Comparison of ENCODE assay signal across 1 cellular context in genomic region chr16:11232302-11232851, GRCh38.
TF ChIP-seq lines count a peak whose summit lies in the region.

No MANE protein-coding gene starts in this region.

TF ChIP-seq in H1, 55 proteins besides CTCF, POLR2A, EP300 and RAD21:
- TF ChIP-seq SIX5 (IDR thresholded peaks at IDR 0.05; ENCODE audit: low read depth, low read length) (no peak), ATF3 (IDR thresholded peaks at IDR 0.05; ENCODE audit: insufficient read depth, low read depth, low read length) (no peak), KDM4A (IDR thresholded peaks at IDR 0.05; ENCODE audit: low read depth, low read length, severe bottlenecking) (no peak), POLR2AphosphoS5 (IDR thresholded peaks at IDR 0.05; ENCODE audit: low read depth, low read length) (no peak), ASH2L (IDR thresholded peaks at IDR 0.05; ENCODE audit: low read length) (no peak), CEBPB (IDR thresholded peaks at IDR 0.05; ENCODE audit: low read depth, low read length) (no peak), BACH1 (IDR thresholded peaks at IDR 0.05; ENCODE audit: low read length) (no peak), TAF7 (optimal IDR thresholded peaks at IDR 0.05; ENCODE audit: borderline replicate concordance, low read depth, low read length) (no peak), CREB1 (IDR thresholded peaks at IDR 0.05) (no peak), HDAC2 (IDR thresholded peaks at IDR 0.05; ENCODE audit: borderline replicate concordance in 1 of 2, low read depth in 2 of 2, low read length in 2 of 2) (no peak), SIN3A (conservative IDR thresholded peaks at IDR 0.05 in 1 of 2, IDR thresholded peaks at IDR 0.05 in 1 of 2; ENCODE audit: low read depth in 1 of 2, low read length in 2 of 2) (no peak), PHF8 (conservative IDR thresholded peaks at IDR 0.05; ENCODE audit: low read depth, low read length) (no peak), TCF12 (IDR thresholded peaks at IDR 0.05; ENCODE audit: low read depth, low read length) (no peak), POU5F1 (IDR thresholded peaks at IDR 0.05; ENCODE audit: low read depth, low read length) (no peak), HDAC6 (IDR thresholded peaks at IDR 0.05; ENCODE audit: low read depth, low read length) (no peak), RXRA (IDR thresholded peaks at IDR 0.05; ENCODE audit: insufficient read depth, low read depth, low read length) (no peak), BRCA1 (IDR thresholded peaks at IDR 0.05; ENCODE audit: low read depth, low read length) (no peak), MAFK (IDR thresholded peaks at IDR 0.05; ENCODE audit: low read depth, low read length) (no peak), SP1 (IDR thresholded peaks at IDR 0.05; ENCODE audit: low read depth, low read length) (no peak)
